Comparison of ENCODE assay signal across 8 cellular contexts in genomic region chr2:222424729-222425671, GRCh38. TPM values are rescaled to one million over a fixed set of nuclear protein-coding genes. Genes with fewer than 3 reads are reported as not detected.
DNase-seq lines count a peak whose midpoint lies in the region; ATAC-seq, FAIRE-seq and TF ChIP-seq lines count a peak whose summit lies in the region.

No MANE protein-coding gene starts in this region.

- H3K9me3 ChIP-seq in pancreas = no peaks in the 10 kb centered on the region

- H3K27me3 ChIP-seq in foreskin keratinocyte (peaks cover 50% of the 10 kb centered on the region), pancreas (peaks cover 0 to 3% (median 0%) of the 10 kb centered on the region in 4 donors)

- peak; percentile 21 for ATAC-seq in HG03439 (IDR thresholded peaks at IDR 0.05; ENCODE audit: unreplicated experiment)
- peak; percentile 28 for ATAC-seq in foreskin keratinocyte
- peak; percentile 37 to 62 (median 52) for ATAC-seq in pancreas
- no peak for ATAC-seq in HG03108 (IDR thresholded peaks at IDR 0.05; ENCODE audit: unreplicated experiment)

- TF ChIP-seq CTCF in foreskin keratinocyte (conservative IDR thresholded peaks at IDR 0.05) (no peak), pancreas (IDR thresholded peaks at IDR 0.05) (no peak)

- intact Hi-C loops in pancreas (cut with DNase I) = no loop called here

- H3K27ac ChIP-seq in foreskin keratinocyte (no peak overlapping the region), pancreas (peak overlapping the region in 2 of 4 donors; percentile 51 to 75)

- no peaks in the 10 kb centered on the region for H3K36me3 ChIP-seq in pancreas

- WGBS in pancreas, 2 donors = 11% methylated on average over 54 to 74 of the region's 74 CpGs

- H3K4me1 ChIP-seq in foreskin keratinocyte (no peaks in the 10 kb centered on the region), pancreas (no peaks in the 10 kb centered on the region)

- peak; percentile 3 for DNase-seq in activated T-cell treated with anti-CD3 and anti-CD28 coated beads for 48 hours (ENCODE audit: low read depth)
- DNase-seq in activated T-cell treated with anti-CD3 and anti-CD28 coated beads for 4 hours = no peak
- peak; percentile 15 for DNase-seq in activated CD8-positive, alpha-beta memory T cell treated with anti-CD3 and anti-CD28 coated beads, Interleukin-2, amount 50 U/mL, for 4 hours
- no peak for DNase-seq in foreskin keratinocyte
- peak in 4 of 6 donors; percentile 12 to 66 (median 22) for DNase-seq in pancreas
- DNase-seq in NCI-H187 treated with DMSO at 0.1 percent for 48 hours (lab: John Stamatoyannopoulos, UW) = no peak

- FAIRE-seq in pancreas (lab: Jason Lieb, UNC) = no peak

- peak overlapping the region; percentile 42 to 70 (median 45) for H3K4me3 ChIP-seq in pancreas

RNA-seq across cellular contexts. Expression of gene SGPP2, which starts 0.7 kb away (rescaled TPM):
- total RNA-seq in foreskin keratinocyte (0.07 and 0.14 TPM in 2 replicates), pancreas (10 to 100 TPM in 2 of 6 donors, 1 to 10 TPM in 4; 1.6 to 10.4 (median 3.6) TPM)
- polyA plus RNA-seq in foreskin keratinocyte (0.01 and 0.03 TPM in 2 replicates), pancreas (1 to 10 TPM in 1 of 2 donors, under 1 TPM in 1; 0.80 to 6.2 TPM)

Comparison
In these comparisons a context has a peak if more than half of its experiments do, and no peak if none do; other contexts are left out.
1. DNase-seq: peak in activated T-cell treated with anti-CD3 and anti-CD28 coated beads for 48 hours (single experiment), activated CD8-positive, alpha-beta memory T cell treated with anti-CD3 and anti-CD28 coated beads, Interleukin-2, amount 50 U/mL, for 4 hours (single experiment) and pancreas (4 of 6); none in activated T-cell treated with anti-CD3 and anti-CD28 coated beads for 4 hours (single experiment), foreskin keratinocyte (0 of 2) and NCI-H187 treated with DMSO at 0.1 percent for 48 hours (single experiment).